9 cellular contexts compared by ENCODE assay signal in genomic region chr5:25006734-25007133, GRCh38.
DNase-seq lines count a peak whose midpoint lies in the region; ATAC-seq lines count a peak whose summit lies in the region.
"Had no signal": no experiment of that assay in that cellular context is flagged by ENCODE, and none has a peak within 500 bp of the region (broad histone marks: within the 10 kb centered on the region; RNA-seq: fewer than 3 reads in every experiment).

No MANE protein-coding gene starts in this region.

- DNase-seq in HS-5 (ENCODE audit: low read depth) (peak; percentile 47), NCI-H524 (lab: John Stamatoyannopoulos, UW) (peak; percentile 80 to 84), astrocyte of the hippocampus (ENCODE audit: low read depth, low spot score) (peak; percentile 68), pons (ENCODE audit: low spot score) (peak; percentile 63), kidney glomerular epithelial cell (lab: John Stamatoyannopoulos, UW) (no peak)
- DNase-seq in activated naive CD4-positive, alpha-beta T cell treated with anti-CD3 and anti-CD28 coated beads, Interleukin-2, amount 50 U/mL, for 72 hours (ENCODE audit: low spot score in 2 of 2): no peak
- DNase-seq: activated CD4-positive, CD25-positive, alpha-beta regulatory T cell had no signal

- no peak overlapping the region for H3K27ac Mint-ChIP-seq in activated naive CD4-positive, alpha-beta T cell treated with anti-CD3 and anti-CD28 coated beads, Interleukin-2, amount 50 U/mL, for 72 hours

- ATAC-seq in GM21515 (IDR thresholded peaks at IDR 0.05; ENCODE audit: unreplicated experiment) (no peak), HG02642 (IDR thresholded peaks at IDR 0.05; ENCODE audit: poor library complexity, unreplicated experiment) (no peak)
- no peak for ATAC-seq in activated naive CD4-positive, alpha-beta T cell treated with anti-CD3 and anti-CD28 coated beads, Interleukin-2, amount 50 U/mL, for 72 hours

- H3K9me3 Mint-ChIP-seq in activated naive CD4-positive, alpha-beta T cell treated with anti-CD3 and anti-CD28 coated beads, Interleukin-2, amount 50 U/mL, for 72 hours: peaks cover 25 to 28% of the 10 kb centered on the region in 2 donors

- H3K36me3 Mint-ChIP-seq in activated naive CD4-positive, alpha-beta T cell treated with anti-CD3 and anti-CD28 coated beads, Interleukin-2, amount 50 U/mL, for 72 hours: peaks cover 0 to 5% of the 10 kb centered on the region in 2 donors

Comparison
In these comparisons a context has a peak if more than half of its experiments do, and no peak if none do; other contexts are left out.
1. DNase-seq: peak in HS-5 (single experiment), NCI-H524 (2 of 2), astrocyte of the hippocampus (single experiment) and pons (single experiment); none in activated naive CD4-positive, alpha-beta T cell treated with anti-CD3 and anti-CD28 coated beads, Interleukin-2, amount 50 U/mL, for 72 hours (0 of 2) and kidney glomerular epithelial cell (single experiment).